Comparison of ENCODE assay signal across 8 cellular contexts in genomic region chr4:139017861-139018260, GRCh38. TPM values are rescaled to one million over a fixed set of nuclear protein-coding genes. Genes with fewer than 3 reads are reported as not detected.
DNase-seq lines count a peak whose midpoint lies in the region; ATAC-seq and TF ChIP-seq lines count a peak whose summit lies in the region.
"Had no signal": no experiment of that assay in that cellular context is flagged by ENCODE, and none has a peak within 500 bp of the region (broad histone marks: within the 10 kb centered on the region; RNA-seq: fewer than 3 reads in every experiment).

No MANE protein-coding gene starts in this region.

- TF ChIP-seq CTCF in Loucy (conservative IDR thresholded peaks at IDR 0.05; ENCODE audit: low read length) (no peak), brain (conservative IDR thresholded peaks at IDR 0.05) (no peak), nephron progenitor cell (IDR thresholded peaks at IDR 0.05) (no peak)

- ATAC-seq in HG03025 (IDR thresholded peaks at IDR 0.05; ENCODE audit: low FRiP score, unreplicated experiment) (no peak), HG02678 (IDR thresholded peaks at IDR 0.05; ENCODE audit: unreplicated experiment) (no peak)

- peaks cover 70% of the 10 kb centered on the region for H3K79me2 ChIP-seq in Loucy (ENCODE audit: insufficient read depth, low read length)

- H3K36me3 ChIP-seq in ES-I3 (ENCODE audit: insufficient read depth, low read length): peaks cover 3% of the 10 kb centered on the region; the same call in 1 of the 2 replicates
- no peaks in the 10 kb centered on the region for H3K36me3 ChIP-seq in Loucy (ENCODE audit: insufficient read depth, low read length)

- H3K4me3 ChIP-seq in Loucy (ENCODE audit: low read length, poor library complexity, severe bottlenecking): peak overlapping the region; percentile 71

- H3K4me3 Mint-ChIP-seq in brain (peak overlapping the region; percentile 63 to 98 (median 77)), nephron progenitor cell (peak overlapping the region; percentile 52)

- H3K9me2 ChIP-seq in Loucy (replicated peaks; ENCODE audit: low read depth, low read length): no peaks in the 10 kb centered on the region

- H3K27ac Mint-ChIP-seq in brain (peak overlapping the region in 1 of 5 experiments; percentile 78), nephron progenitor cell (no peak overlapping the region)

- H3K9me3 ChIP-seq in ES-I3 (ENCODE audit: control insufficient read depth, insufficient read depth, low read length) (no peaks in the 10 kb centered on the region), Loucy (ENCODE audit: insufficient read depth, low read depth, low read length) (no peaks in the 10 kb centered on the region)

- H3K4me1 ChIP-seq in ES-I3 (ENCODE audit: insufficient read depth, low read length) (peaks cover 33% of the 10 kb centered on the region), Loucy (ENCODE audit: insufficient read depth, low read length, poor library complexity, severe bottlenecking) (peaks cover 52% of the 10 kb centered on the region)

- DNase-seq in nephron progenitor cell (no peak), NCI-H82 (lab: John Stamatoyannopoulos, UW) (no peak)
- DNase-seq: activated naive CD4-positive, alpha-beta T cell treated with Interleukin-2 at 50 U/mL for 16 hours had no signal

- no peaks in the 10 kb centered on the region for H3F3A ChIP-seq in Loucy (ENCODE audit: low read depth)

- peaks cover 29% of the 10 kb centered on the region for H3K36me3 Mint-ChIP-seq in brain
- peaks cover 19% of the 10 kb centered on the region for H3K36me3 Mint-ChIP-seq in nephron progenitor cell (ENCODE audit: low read depth)

- H3K4me1 Mint-ChIP-seq in brain (peaks cover 63% of the 10 kb centered on the region), nephron progenitor cell (peaks cover 50% of the 10 kb centered on the region)

- H3K27me3 ChIP-seq in Loucy (ENCODE audit: insufficient read depth, low read length, poor library complexity, severe bottlenecking): no peaks in the 10 kb centered on the region

- peaks cover 0 to 2% (median 2%) of the 10 kb centered on the region in 5 experiments for H3K9me3 Mint-ChIP-seq in brain
- H3K9me3 Mint-ChIP-seq in nephron progenitor cell: no peaks in the 10 kb centered on the region

- H2AFZ ChIP-seq in Loucy (ENCODE audit: low read length): no peak overlapping the region

- H3K27me3 Mint-ChIP-seq in brain: peaks cover 3% of the 10 kb centered on the region
- no peaks in the 10 kb centered on the region for H3K27me3 Mint-ChIP-seq in nephron progenitor cell (ENCODE audit: low read depth, poor library complexity)

- H3K9ac ChIP-seq in ES-I3 (ENCODE audit: low read depth, low read length): peak overlapping the region; percentile 99
- peak overlapping the region; percentile 44 for H3K9ac ChIP-seq in Loucy (ENCODE audit: low read depth, low read length, poor library complexity, severe bottlenecking)

- H3K4me2 ChIP-seq in Loucy (ENCODE audit: low read depth, low read length, poor library complexity, severe bottlenecking): peak overlapping the region; percentile 87

- H4K20me1 ChIP-seq in Loucy (ENCODE audit: insufficient read depth, low read length, poor library complexity, severe bottlenecking): peaks cover 46% of the 10 kb centered on the region

RNA-seq across cellular contexts. Expression of gene NOCT, which starts 2.3 kb away (rescaled TPM):
- 4.2 TPM for polyA plus RNA-seq in brain (ENCODE audit: insufficient read depth, low read depth, low replicate concordance)
